Comparison of ENCODE assay signal across 30 cellular contexts in genomic region chr1:26550946-26551345, GRCh38. TPM values are rescaled to one million over a fixed set of nuclear protein-coding genes. Genes with fewer than 3 reads are reported as not detected.
DNase-seq lines count a peak whose midpoint lies in the region; ATAC-seq and TF ChIP-seq lines count a peak whose summit lies in the region.
"Had no signal": no experiment of that assay in that cellular context is flagged by ENCODE, and none has a peak within 500 bp of the region (broad histone marks: within the 10 kb centered on the region; RNA-seq: fewer than 3 reads in every experiment).

No MANE protein-coding gene starts in this region.

- H3K4me1 Mint-ChIP-seq in activated CD8-positive, alpha-beta T cell treated with anti-CD3 and anti-CD28 coated beads for 36 hours (ENCODE audit: low read depth), result peaks cover 47% of the 10 kb centered on the region
- peaks cover 54% of the 10 kb centered on the region for H3K4me1 Mint-ChIP-seq in activated CD8-positive, alpha-beta T cell treated with anti-CD3 and anti-CD28 coated beads, Interleukin-2, amount 10 ng/mL, durations not matched to agents 7 days and 5 days (ENCODE audit: low read depth)

- peak overlapping the region; percentile 42 for H3K27ac Mint-ChIP-seq in activated CD8-positive, alpha-beta T cell treated with anti-CD3 and anti-CD28 coated beads for 36 hours
- no peak overlapping the region for H3K27ac Mint-ChIP-seq in activated CD8-positive, alpha-beta T cell treated with anti-CD3 and anti-CD28 coated beads, Interleukin-2, amount 10 ng/mL, durations not matched to agents 7 days and 5 days
- H3K27ac Mint-ChIP-seq: T-helper 2 cell treated with Interferon-gamma antibody and Interleukin-4, amounts not matched to agents 5 μg/mL and 100 μg/mL, for 36 hours had no signal

- H3K4me3 ChIP-seq in BLaER1 treated with 17β-estradiol and CSF1 and Interleukin-3, amounts not matched to agents 10 nM and 100 nM, result peak overlapping the region in 1 of 10 experiments; percentile 13; a peak in 1 of 20 replicates
- H3K4me3 ChIP-seq: adrenal gland, body of pancreas, gastroesophageal sphincter, hepatocyte, lower lobe of right lung, PC-9, prostate gland, transverse colon had no signal

- no peak overlapping the region for H3K4me3 Mint-ChIP-seq in activated CD8-positive, alpha-beta T cell treated with anti-CD3 and anti-CD28 coated beads for 36 hours
- no peak overlapping the region for H3K4me3 Mint-ChIP-seq in activated CD8-positive, alpha-beta T cell treated with anti-CD3 and anti-CD28 coated beads, Interleukin-2, amount 10 ng/mL, durations not matched to agents 7 days and 5 days
- H3K4me3 Mint-ChIP-seq: B cell; T-helper 2 cell treated with Interferon-gamma antibody and Interleukin-4, amounts not matched to agents 5 μg/mL and 100 μg/mL, for 36 hours had no signal

- H3K36me3 Mint-ChIP-seq in activated CD8-positive, alpha-beta T cell treated with anti-CD3 and anti-CD28 coated beads for 36 hours (ENCODE audit: low read depth), result peaks cover 67% of the 10 kb centered on the region
- peaks cover 69% of the 10 kb centered on the region for H3K36me3 Mint-ChIP-seq in activated CD8-positive, alpha-beta T cell treated with anti-CD3 and anti-CD28 coated beads, Interleukin-2, amount 10 ng/mL, durations not matched to agents 7 days and 5 days (ENCODE audit: low read depth)

- peaks cover 85 to 100% (median 94%) of the 10 kb centered on the region in 11 experiments for H3K36me3 ChIP-seq in BLaER1 treated with 17β-estradiol and CSF1 and Interleukin-3, amounts not matched to agents 10 nM and 100 nM
- H3K36me3 ChIP-seq: prostate gland had no signal

- H3K9me3 Mint-ChIP-seq in activated CD8-positive, alpha-beta T cell treated with anti-CD3 and anti-CD28 coated beads for 36 hours, result no peaks in the 10 kb centered on the region
- no peaks in the 10 kb centered on the region for H3K9me3 Mint-ChIP-seq in activated CD8-positive, alpha-beta T cell treated with anti-CD3 and anti-CD28 coated beads, Interleukin-2, amount 10 ng/mL, durations not matched to agents 7 days and 5 days (ENCODE audit: insufficient read depth)
- H3K9me3 Mint-ChIP-seq: naive B cell; T-helper 2 cell treated with Interferon-gamma antibody and Interleukin-4, amounts not matched to agents 5 μg/mL and 100 μg/mL, for 36 hours had no signal

- H3K4me1 ChIP-seq in BLaER1 treated with 17β-estradiol and CSF1 and Interleukin-3, amounts not matched to agents 10 nM and 100 nM, result peaks cover 72 to 99% (median 96%) of the 10 kb centered on the region in 10 experiments
- H3K4me1 ChIP-seq: body of pancreas, gastroesophageal sphincter, prostate gland had no signal

- H3K27ac ChIP-seq in BLaER1 treated with 17β-estradiol and CSF1 and Interleukin-3, amounts not matched to agents 10 nM and 100 nM, result peak overlapping the region in 10 of 11 experiments; percentile 7 to 61 (median 48); a peak in 16 of 22 replicates
- peak overlapping the region; percentile 29 for H3K27ac ChIP-seq in cingulate gyrus (ENCODE audit: low read depth, low read length)
- H3K27ac ChIP-seq: adrenal gland, body of pancreas, gastroesophageal sphincter, hepatocyte, lower lobe of right lung, PC-9, prostate gland, transverse colon had no signal

- peak overlapping the region in 10 of 11 experiments; percentile 0 to 74 (median 48); a peak in 18 of 22 replicates for H3K9ac ChIP-seq in BLaER1 treated with 17β-estradiol and CSF1 and Interleukin-3, amounts not matched to agents 10 nM and 100 nM

- H4K20me1 ChIP-seq in BLaER1 treated with 17β-estradiol and CSF1 and Interleukin-3, amounts not matched to agents 10 nM and 100 nM, result peaks cover 10 to 99% (median 57%) of the 10 kb centered on the region in 11 experiments; a peak in 20 of 22 replicates

- intact Hi-C loops in activated CD8-positive, alpha-beta T cell treated with anti-CD3 and anti-CD28 coated beads for 36 hours (cut with micrococcal nuclease), result no loop called here

- H3K4me2 ChIP-seq in BLaER1 treated with 17β-estradiol and CSF1 and Interleukin-3, amounts not matched to agents 10 nM and 100 nM, result peak overlapping the region in 10 of 11 experiments; percentile 1 to 99 (median 86); a peak in 15 of 22 replicates
- H3K4me2 ChIP-seq: hepatocyte, PC-9 had no signal

- no peak for DNase-seq in activated CD8-positive, alpha-beta T cell treated with anti-CD3 and anti-CD28 coated beads for 36 hours
- DNase-seq in activated CD8-positive, alpha-beta T cell treated with anti-CD3 and anti-CD28 coated beads, Interleukin-2, amount 10 ng/mL, durations not matched to agents 7 days and 5 days, result no peak
- peak; percentile 69 for DNase-seq in NCI-H2171 (lab: John Stamatoyannopoulos, UW)
- no peak for DNase-seq in NOMO-1 treated with dmso at 0.1 percent for 144 hours (lab: John Stamatoyannopoulos, UW; ENCODE audit: unreplicated experiment)
- DNase-seq in NCI-H1694 (lab: John Stamatoyannopoulos, UW), result no peak
- DNase-seq in UCSD-AML1 (lab: John Stamatoyannopoulos, UW; ENCODE audit: unreplicated experiment), result no peak
- DNase-seq: activated CD4-positive, alpha-beta T cell treated with anti-CD3 and anti-CD28 coated beads for 1 hour; activated T-cell treated with anti-CD3 and anti-CD28 coated beads, Interleukin-2, amount 50 U/mL, for 1 hour; adrenal gland; body of pancreas; COR-L47; DMS79 treated with DMSO at 0.1 percent for 48 hours; effector CD4-positive, alpha-beta T cell; GDM1; lower lobe of right lung; midbrain; naive B cell; NCI-H1436 treated with DMSO at 0.1 percent for 48 hours; occipital lobe; PC-9; transverse colon had no signal

- no peaks in the 10 kb centered on the region for H3K9me3 ChIP-seq in BLaER1 treated with 17β-estradiol and CSF1 and Interleukin-3, amounts not matched to agents 10 nM and 100 nM (replicated peaks in 1 of 11)
- H3K9me3 ChIP-seq: adrenal gland, body of pancreas, gastroesophageal sphincter, lower lobe of right lung, prostate gland, transverse colon had no signal

- TF ChIP-seq CTCF in activated CD8-positive, alpha-beta T cell treated with anti-CD3 and anti-CD28 coated beads for 36 hours (IDR thresholded peaks at IDR 0.05), result no peak

- POLR2A ChIA-PET in activated CD8-positive, alpha-beta T cell treated with anti-CD3 and anti-CD28 coated beads for 36 hours (lab: Charles Lee), result interaction anchor here (1.0 to 2.1 kb wide), 3 partner anchors 9 to 248 kb away, joined by 3 to 6 read pairs (median 4); no protein-coding TSS in a partner anchor
- POLR2A ChIA-PET in activated CD8-positive, alpha-beta T cell treated with anti-CD3 and anti-CD28 coated beads, Interleukin-2, amount 10 ng/mL, durations not matched to agents 7 days and 5 days (lab: Charles Lee), result interaction anchor here (1.5 kb wide), 1 partner anchor 50 kb away, joined by 4 read pairs; no protein-coding TSS in a partner anchor

- CTCF ChIA-PET in activated CD8-positive, alpha-beta T cell treated with anti-CD3 and anti-CD28 coated beads for 36 hours (lab: Charles Lee), result interaction anchor here (1.0 to 2.3 kb wide), 4 partner anchors 9 to 52 kb away, joined by 3 to 9 read pairs (median 6); no protein-coding TSS in a partner anchor
- CTCF ChIA-PET in activated CD8-positive, alpha-beta T cell treated with anti-CD3 and anti-CD28 coated beads, Interleukin-2, amount 10 ng/mL, durations not matched to agents 7 days and 5 days (lab: Charles Lee), result interaction anchor here (1.0 to 10.3 kb wide), 3 partner anchors 11 to 261 kb away, joined by 3 to 67 read pairs (median 3); no protein-coding TSS in a partner anchor

- ATAC-seq in activated CD8-positive, alpha-beta T cell treated with anti-CD3 and anti-CD28 coated beads for 36 hours, result no peak
- no peak for ATAC-seq in activated CD8-positive, alpha-beta T cell treated with anti-CD3 and anti-CD28 coated beads, Interleukin-2, amount 10 ng/mL, durations not matched to agents 7 days and 5 days
- ATAC-seq: body of pancreas, gastroesophageal sphincter, HCT116, lower lobe of right lung, sciatic nerve had no signal

- no peaks in the 10 kb centered on the region for H3K27me3 Mint-ChIP-seq in activated CD8-positive, alpha-beta T cell treated with anti-CD3 and anti-CD28 coated beads for 36 hours
- H3K27me3 Mint-ChIP-seq in activated CD8-positive, alpha-beta T cell treated with anti-CD3 and anti-CD28 coated beads, Interleukin-2, amount 10 ng/mL, durations not matched to agents 7 days and 5 days (ENCODE audit: low read depth), result no peaks in the 10 kb centered on the region
- H3K27me3 Mint-ChIP-seq: B cell, naive B cell had no signal

- H3K27me3 ChIP-seq in BLaER1 treated with 17β-estradiol and CSF1 and Interleukin-3, amounts not matched to agents 10 nM and 100 nM, result no peaks in the 10 kb centered on the region
- H3K27me3 ChIP-seq: adrenal gland, body of pancreas, hepatocyte, transverse colon had no signal

RNA-seq across cellular contexts. Expression of gene RPS6KA1, which starts 21.4 kb away (rescaled TPM):
- total RNA-seq in activated CD8-positive, alpha-beta T cell treated with anti-CD3 and anti-CD28 coated beads for 36 hours, result 100 to 1,000 TPM; 139 TPM
- 100 to 1,000 TPM; 179 to 193 TPM for total RNA-seq in activated CD8-positive, alpha-beta T cell treated with anti-CD3 and anti-CD28 coated beads, Interleukin-2, amount 10 ng/mL, durations not matched to agents 7 days and 5 days
